Comparison of ENCODE assay signal across 9 cellular contexts in the genomic region with DNA sequence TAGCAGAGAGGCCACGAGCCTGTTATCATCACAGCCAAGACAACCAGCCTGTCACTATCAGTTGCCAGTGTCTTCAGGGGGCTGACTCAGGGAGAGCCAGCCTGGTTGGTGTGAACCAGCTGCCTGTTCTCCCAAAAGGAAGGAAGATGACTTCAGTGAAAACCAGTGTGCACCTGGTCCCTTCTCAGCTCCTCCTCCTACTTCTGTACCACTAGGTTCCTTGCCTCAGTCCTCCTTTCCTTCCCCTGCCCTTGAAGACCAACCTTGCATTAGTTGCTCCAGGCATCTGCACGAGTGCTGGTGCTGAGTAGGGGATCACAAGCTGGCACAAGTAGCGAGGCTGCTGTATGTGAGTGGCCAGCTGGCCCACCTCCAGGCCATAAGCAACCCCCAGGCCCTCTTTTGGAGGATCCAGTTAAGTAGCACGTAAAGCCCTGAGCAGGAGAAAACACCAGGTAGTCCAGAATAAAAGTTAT. TPM values are rescaled to one million over a fixed set of nuclear protein-coding genes. Genes with fewer than 3 reads are reported as not detected.
DNase-seq lines count a peak whose midpoint lies in the region; ATAC-seq and TF ChIP-seq lines count a peak whose summit lies in the region.
"Had no signal": no experiment of that assay in that cellular context is flagged by ENCODE, and none has a peak within 500 bp of the region (broad histone marks: within the 10 kb centered on the region; RNA-seq: fewer than 3 reads in every experiment).

No MANE protein-coding gene starts in this region.

- ATAC-seq in GM21390 (IDR thresholded peaks at IDR 0.05; ENCODE audit: unreplicated experiment) (peak; percentile 25), heart right ventricle (peak in 7 of 8 donors; percentile 3 to 61 (median 21))
- ATAC-seq in activated CD8-positive, alpha-beta T cell treated with anti-CD3 and anti-CD28 coated beads for 36 hours, result no peak
- ATAC-seq: activated naive CD8-positive, alpha-beta T cell treated with anti-CD3 and anti-CD28 coated beads, Interleukin-2, amount 50 U/mL, for 24 hours had no signal

- H3K4me3 ChIP-seq in heart right ventricle, result peak overlapping the region in 3 of 10 donors; percentile 1 to 26 (median 15)

- H3K4me1 Mint-ChIP-seq in T-helper 2 cell treated with Interferon-gamma antibody and Interleukin-4, amounts not matched to agents 5 μg/mL and 100 μg/mL, for 36 hours (ENCODE audit: low read depth), result peaks cover 3% of the 10 kb centered on the region
- H3K4me1 Mint-ChIP-seq in activated CD8-positive, alpha-beta T cell treated with anti-CD3 and anti-CD28 coated beads for 36 hours (ENCODE audit: low read depth), result peaks cover 9% of the 10 kb centered on the region

- no peaks in the 10 kb centered on the region for H3K27me3 Mint-ChIP-seq in T-helper 2 cell treated with Interferon-gamma antibody and Interleukin-4, amounts not matched to agents 5 μg/mL and 100 μg/mL, for 36 hours (ENCODE audit: low read depth)
- H3K27me3 Mint-ChIP-seq in activated CD8-positive, alpha-beta T cell treated with anti-CD3 and anti-CD28 coated beads for 36 hours, result no peaks in the 10 kb centered on the region
- H3K27me3 Mint-ChIP-seq: activated naive CD8-positive, alpha-beta T cell treated with anti-CD3 and anti-CD28 coated beads, Interleukin-2, amount 50 U/mL, for 24 hours had no signal

- peaks cover 0 to 33% (median 27%) of the 10 kb centered on the region in 9 donors for H3K36me3 ChIP-seq in heart right ventricle

- intact Hi-C loops in heart right ventricle (cut with DNase I), result loop anchor here in 6 of 10 donors (5.0 to 10.0 kb wide), 4 partner anchors 39 to 67 kb away; a partner anchor contains a TSS
- intact Hi-C loops in activated CD8-positive, alpha-beta T cell treated with anti-CD3 and anti-CD28 coated beads for 36 hours (cut with micrococcal nuclease), result no loop called here

- H3K9me3 Mint-ChIP-seq in T-helper 2 cell treated with Interferon-gamma antibody and Interleukin-4, amounts not matched to agents 5 μg/mL and 100 μg/mL, for 36 hours, result no peaks in the 10 kb centered on the region
- no peaks in the 10 kb centered on the region for H3K9me3 Mint-ChIP-seq in activated CD8-positive, alpha-beta T cell treated with anti-CD3 and anti-CD28 coated beads for 36 hours
- H3K9me3 Mint-ChIP-seq: activated naive CD8-positive, alpha-beta T cell treated with anti-CD3 and anti-CD28 coated beads, Interleukin-2, amount 50 U/mL, for 24 hours had no signal

- TF ChIP-seq POLR2A in GM10847 (IDR thresholded peaks at IDR 0.05; ENCODE audit: extremely low read depth, insufficient read length), result peak; percentile 27

- H3K9me3 ChIP-seq in heart right ventricle, result no peaks in the 10 kb centered on the region

- no peak for TF ChIP-seq CTCF in heart right ventricle (IDR thresholded peaks at IDR 0.05)
- no peak for TF ChIP-seq CTCF in activated CD8-positive, alpha-beta T cell treated with anti-CD3 and anti-CD28 coated beads for 36 hours (IDR thresholded peaks at IDR 0.05)

- POLR2A ChIA-PET in activated CD8-positive, alpha-beta T cell treated with anti-CD3 and anti-CD28 coated beads for 36 hours (lab: Charles Lee), result interaction anchor here (1.2 to 1.9 kb wide), 4 partner anchors 9 to 14 kb away, joined by 3 to 5 read pairs (median 4); a partner anchor contains a TSS

- H3K27ac Mint-ChIP-seq in T-helper 2 cell treated with Interferon-gamma antibody and Interleukin-4, amounts not matched to agents 5 μg/mL and 100 μg/mL, for 36 hours, result no peak overlapping the region
- no peak overlapping the region for H3K27ac Mint-ChIP-seq in activated CD8-positive, alpha-beta T cell treated with anti-CD3 and anti-CD28 coated beads for 36 hours
- H3K27ac Mint-ChIP-seq: activated naive CD8-positive, alpha-beta T cell treated with anti-CD3 and anti-CD28 coated beads, Interleukin-2, amount 50 U/mL, for 24 hours had no signal

- DNase-seq in NAMALWA (ENCODE audit: low spot score) (peak; percentile 43), heart right ventricle (no peak), hippocampal formation (lab: John Stamatoyannopoulos, UW) (no peak)
- no peak for DNase-seq in activated naive CD4-positive, alpha-beta T cell treated with anti-CD3 and anti-CD28 coated beads, Interleukin-2, amount 50 U/mL, for 16 hours
- no peak for DNase-seq in T-helper 2 cell treated with Interferon-gamma antibody and Interleukin-4, amounts not matched to agents 5 μg/mL and 100 μg/mL, for 36 hours (ENCODE audit: low spot score)
- DNase-seq in activated CD8-positive, alpha-beta T cell treated with anti-CD3 and anti-CD28 coated beads for 36 hours, result no peak
- DNase-seq: activated naive CD8-positive, alpha-beta T cell treated with anti-CD3 and anti-CD28 coated beads, Interleukin-2, amount 50 U/mL, for 24 hours had no signal

- no peaks in the 10 kb centered on the region for H3K27me3 ChIP-seq in heart right ventricle

- H3K4me3 Mint-ChIP-seq in T-helper 2 cell treated with Interferon-gamma antibody and Interleukin-4, amounts not matched to agents 5 μg/mL and 100 μg/mL, for 36 hours, result no peak overlapping the region
- H3K4me3 Mint-ChIP-seq in activated CD8-positive, alpha-beta T cell treated with anti-CD3 and anti-CD28 coated beads for 36 hours, result no peak overlapping the region
- H3K4me3 Mint-ChIP-seq: activated naive CD8-positive, alpha-beta T cell treated with anti-CD3 and anti-CD28 coated beads, Interleukin-2, amount 50 U/mL, for 24 hours had no signal

- H3K4me1 ChIP-seq in heart right ventricle, result peaks cover 0 to 22% (median 16%) of the 10 kb centered on the region in 9 donors

- CTCF ChIA-PET in activated CD8-positive, alpha-beta T cell treated with anti-CD3 and anti-CD28 coated beads for 36 hours (lab: Charles Lee), result interaction anchor here (0.7 to 1.8 kb wide), 4 partner anchors 8 to 79 kb away, joined by 3 to 5 read pairs (median 3); a partner anchor contains a TSS

- 30 to 47% methylated on average over 4 of the region's 4 CpGs for WGBS in heart right ventricle, 2 donors

- peak overlapping the region; percentile 12 to 83 (median 73) for H3K27ac ChIP-seq in heart right ventricle

- H3K36me3 Mint-ChIP-seq in T-helper 2 cell treated with Interferon-gamma antibody and Interleukin-4, amounts not matched to agents 5 μg/mL and 100 μg/mL, for 36 hours (ENCODE audit: low read depth), result peaks cover 23% of the 10 kb centered on the region
- H3K36me3 Mint-ChIP-seq in activated CD8-positive, alpha-beta T cell treated with anti-CD3 and anti-CD28 coated beads for 36 hours (ENCODE audit: low read depth), result peaks cover 24% of the 10 kb centered on the region

RNA-seq across cellular contexts. Expression of a gene that starts 8.5 kb away (rescaled TPM):
- 10 to 100 TPM; 28.2 to 59.8 (median 43.7) TPM for total RNA-seq in heart right ventricle
- 100 to 1,000 TPM in 1 of 2 donors, 10 to 100 TPM in 1; 33.9 to 107 TPM for polyA plus RNA-seq in heart right ventricle
- total RNA-seq in activated CD8-positive, alpha-beta T cell treated with anti-CD3 and anti-CD28 coated beads for 36 hours, result 10 to 100 TPM; 79.5 to 82.4 TPM

RNA-seq across cellular contexts. Expression of a gene that starts 8.8 kb away (rescaled TPM):
- total RNA-seq in heart right ventricle, result 10 to 100 TPM; 18.5 to 29.9 (median 25.2) TPM
- polyA plus RNA-seq in heart right ventricle, result 10 to 100 TPM in 1 of 2 donors, 1 to 10 TPM in 1; 9.8 to 16.1 TPM
- total RNA-seq in activated CD8-positive, alpha-beta T cell treated with anti-CD3 and anti-CD28 coated beads for 36 hours, result 10 to 100 TPM; 25.0 to 28.2 TPM

RNA-seq across cellular contexts. Expression of a gene that starts 40.5 kb away (rescaled TPM):
- total RNA-seq in heart right ventricle, result 1 to 10 TPM; 1.1 to 3.1 (median 1.6) TPM
- 1 to 10 TPM; 2.9 TPM for polyA plus RNA-seq in heart right ventricle
- 10 to 100 TPM; 18.1 to 21.4 TPM for total RNA-seq in activated CD8-positive, alpha-beta T cell treated with anti-CD3 and anti-CD28 coated beads for 36 hours

RNA-seq across cellular contexts. Expression of a gene that starts 41.1 kb away (rescaled TPM):
- 10 to 100 TPM; 10.6 to 20.4 (median 14.7) TPM for total RNA-seq in heart right ventricle
- 10 to 100 TPM in 1 of 2 donors, 1 to 10 TPM in 1; 9.8 to 21.3 TPM for polyA plus RNA-seq in heart right ventricle
- 1 to 10 TPM; 7.5 TPM for total RNA-seq in activated CD8-positive, alpha-beta T cell treated with anti-CD3 and anti-CD28 coated beads for 36 hours

RNA-seq across cellular contexts. Expression of a gene that starts 51.1 kb away (rescaled TPM):
- 10 to 100 TPM; 45.7 to 87.2 (median 56.4) TPM for total RNA-seq in heart right ventricle
- 10 to 100 TPM; 55.8 to 61.2 TPM for polyA plus RNA-seq in heart right ventricle
- total RNA-seq in activated CD8-positive, alpha-beta T cell treated with anti-CD3 and anti-CD28 coated beads for 36 hours, result 10 to 100 TPM; 42.7 to 45.9 TPM

Comparison
In these comparisons a context has a peak if more than half of its experiments do, and no peak if none do; other contexts are left out.
1. RNA of a gene that starts 40.5 kb away (total RNA-seq): 18.1 to 21.4 TPM in activated CD8-positive, alpha-beta T cell treated with anti-CD3 and anti-CD28 coated beads for 36 hours; 1.1 to 3.1 TPM in heart right ventricle; every median in the first group is over 4 times any median in the second.